In the genomic region with DNA sequence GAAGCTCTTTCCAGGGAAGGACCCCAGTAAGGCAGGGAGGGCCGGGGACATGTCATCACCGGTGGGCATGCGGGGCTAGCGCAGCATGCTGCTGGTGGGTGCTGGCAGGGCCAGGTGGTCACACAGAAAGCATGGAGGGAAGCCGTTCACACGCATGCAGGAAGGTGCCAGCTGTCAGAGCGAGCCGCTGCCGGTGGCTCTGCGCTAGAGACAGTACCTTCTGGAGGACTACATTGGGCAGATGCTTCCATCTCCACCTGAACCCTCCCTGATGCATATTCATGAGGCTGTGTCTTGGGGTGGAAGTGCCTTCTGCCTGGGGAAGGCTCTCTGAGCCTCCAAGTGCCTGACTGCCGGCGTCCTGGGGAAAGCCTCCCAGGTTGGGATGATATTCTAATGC, we compare ENCODE assay signal across 22 cellular contexts.
"Had no signal": no experiment of that assay in that cellular context is flagged by ENCODE, and none has a peak within 500 bp of the region (broad histone marks: within the 10 kb centered on the region; RNA-seq: fewer than 3 reads in every experiment).

No MANE protein-coding gene starts in this region.

- H3K4me1 Mint-ChIP-seq: activated CD4-positive, alpha-beta T cell treated with anti-CD3 and anti-CD28 coated beads, Interleukin-2, amount 10 ng/mL, durations not matched to agents 7 days and 5 days; activated CD8-positive, alpha-beta memory T cell treated with anti-CD3 and anti-CD28 coated beads, Interleukin-2, amount 10 ng/mL, durations not matched to agents 7 days and 5 days; activated naive CD4-positive, alpha-beta T cell treated with anti-CD3 and anti-CD28 coated beads, Interleukin-2, amount 10 ng/mL, durations not matched to agents 7 days and 5 days had no signal

- H3K36me3 Mint-ChIP-seq: activated CD8-positive, alpha-beta memory T cell treated with anti-CD3 and anti-CD28 coated beads, Interleukin-2, amount 10 ng/mL, durations not matched to agents 7 days and 5 days; activated naive CD4-positive, alpha-beta T cell treated with anti-CD3 and anti-CD28 coated beads, Interleukin-2, amount 10 ng/mL, durations not matched to agents 7 days and 5 days; stimulated activated naive B cell treated with anti-CD40 and anti-IgM and Interleukin-4, amounts not matched to agents 10 μg/mL and 1 μg/mL and 100 μg/mL, for 72 hours had no signal

- H3K9me3 ChIP-seq: esophagus squamous epithelium, gastroesophageal sphincter, heart left ventricle, thyroid gland, upper lobe of right lung had no signal

- H3K36me3 ChIP-seq: esophagus squamous epithelium, gastroesophageal sphincter, heart left ventricle, thyroid gland, upper lobe of right lung had no signal

- H3K27ac ChIP-seq: coronary artery, heart left ventricle, parathyroid adenoma, upper lobe of right lung had no signal

- H3K27me3 ChIP-seq: esophagus squamous epithelium, gastroesophageal sphincter, heart left ventricle, thyroid gland, upper lobe of right lung had no signal

- H3K4me2 ChIP-seq: smooth muscle cell had no signal

- ATAC-seq: activated CD4-positive, CD25-positive, alpha-beta regulatory T cell treated with anti-CD3 and anti-CD28 coated beads, Interleukin-2, amount 50 U/mL, for 24 hours; activated CD8-positive, alpha-beta memory T cell treated with anti-CD3 and anti-CD28 coated beads, Interleukin-2, amount 10 ng/mL, durations not matched to agents 7 days and 5 days; activated CD8-positive, alpha-beta T cell treated with anti-CD3 and anti-CD28 coated beads for 36 hours; gastroesophageal sphincter; sciatic nerve; stimulated activated naive B cell treated with anti-CD40 and anti-IgM and Interleukin-4, amounts not matched to agents 10 μg/mL and 1 μg/mL and 100 μg/mL, for 72 hours had no signal

- H3K27ac Mint-ChIP-seq: activated CD4-positive, alpha-beta T cell treated with anti-CD3 and anti-CD28 coated beads, Interleukin-2, amount 10 ng/mL, durations not matched to agents 7 days and 5 days; activated CD8-positive, alpha-beta memory T cell treated with anti-CD3 and anti-CD28 coated beads, Interleukin-2, amount 10 ng/mL, durations not matched to agents 7 days and 5 days; activated CD8-positive, alpha-beta T cell treated with anti-CD3 and anti-CD28 coated beads for 36 hours; activated naive CD4-positive, alpha-beta T cell treated with anti-CD3 and anti-CD28 coated beads, Interleukin-2, amount 10 ng/mL, durations not matched to agents 7 days and 5 days; endodermal cell; stimulated activated naive B cell treated with anti-CD40 and anti-IgM and Interleukin-4, amounts not matched to agents 10 μg/mL and 1 μg/mL and 100 μg/mL, for 72 hours had no signal

- H3K4me3 ChIP-seq: coronary artery, esophagus squamous epithelium, gastroesophageal sphincter, heart left ventricle, smooth muscle cell, thyroid gland, upper lobe of right lung had no signal

- H3K4me3 Mint-ChIP-seq: activated CD4-positive, alpha-beta T cell treated with anti-CD3 and anti-CD28 coated beads, Interleukin-2, amount 10 ng/mL, durations not matched to agents 7 days and 5 days; activated CD8-positive, alpha-beta memory T cell treated with anti-CD3 and anti-CD28 coated beads, Interleukin-2, amount 10 ng/mL, durations not matched to agents 7 days and 5 days; activated CD8-positive, alpha-beta T cell treated with anti-CD3 and anti-CD28 coated beads for 36 hours; activated naive CD4-positive, alpha-beta T cell treated with anti-CD3 and anti-CD28 coated beads, Interleukin-2, amount 10 ng/mL, durations not matched to agents 7 days and 5 days; endodermal cell; nephron; stimulated activated naive B cell treated with anti-CD40 and anti-IgM and Interleukin-4, amounts not matched to agents 10 μg/mL and 1 μg/mL and 100 μg/mL, for 72 hours had no signal

- H3K9me3 Mint-ChIP-seq: activated CD4-positive, alpha-beta T cell treated with anti-CD3 and anti-CD28 coated beads, Interleukin-2, amount 10 ng/mL, durations not matched to agents 7 days and 5 days; activated CD8-positive, alpha-beta T cell treated with anti-CD3 and anti-CD28 coated beads for 36 hours; activated naive CD4-positive, alpha-beta T cell treated with anti-CD3 and anti-CD28 coated beads, Interleukin-2, amount 10 ng/mL, durations not matched to agents 7 days and 5 days; endodermal cell; nephron; stimulated activated naive B cell treated with anti-CD40 and anti-IgM and Interleukin-4, amounts not matched to agents 10 μg/mL and 1 μg/mL and 100 μg/mL, for 72 hours had no signal

- H3K9ac ChIP-seq: parathyroid adenoma had no signal

- DNase-seq: activated CD4-positive, alpha-beta T cell treated with anti-CD3 and anti-CD28 coated beads, Interleukin-2, amount 10 ng/mL, durations not matched to agents 7 days and 5 days; activated CD8-positive, alpha-beta memory T cell treated with anti-CD3 and anti-CD28 coated beads, Interleukin-2, amount 10 ng/mL, durations not matched to agents 7 days and 5 days; activated CD8-positive, alpha-beta T cell treated with anti-CD3 and anti-CD28 coated beads for 36 hours; activated effector memory CD4-positive, alpha-beta T cell treated with anti-CD3 and anti-CD28 coated beads, Interleukin-2, amount 50 U/mL, for 16 hours; activated naive CD4-positive, alpha-beta T cell treated with anti-CD3 and anti-CD28 coated beads, Interleukin-2, amount 10 ng/mL, durations not matched to agents 7 days and 5 days; activated T-cell treated with anti-CD3 and anti-CD28 coated beads for 4 hours; central memory CD4-positive, alpha-beta T cell; endodermal cell; esophagus squamous epithelium; heart left ventricle; stimulated activated CD4-positive, alpha-beta T cell treated with anti-CD3 and anti-CD28 coated beads, Interleukin-15, amount 100 ng/mL, for 24 hours; stimulated activated CD8-positive, alpha-beta memory T cell treated with anti-CD3 and anti-CD28 coated beads, Interleukin-4, amount 100 ng/mL, for 48 hours; stimulated activated naive B cell treated with anti-CD40 and anti-IgM and Interleukin-4, amounts not matched to agents 10 μg/mL and 1 μg/mL and 100 μg/mL, for 72 hours; thyroid gland; upper lobe of right lung had no signal
